15 cellular contexts compared by ENCODE assay signal in the genomic region with DNA sequence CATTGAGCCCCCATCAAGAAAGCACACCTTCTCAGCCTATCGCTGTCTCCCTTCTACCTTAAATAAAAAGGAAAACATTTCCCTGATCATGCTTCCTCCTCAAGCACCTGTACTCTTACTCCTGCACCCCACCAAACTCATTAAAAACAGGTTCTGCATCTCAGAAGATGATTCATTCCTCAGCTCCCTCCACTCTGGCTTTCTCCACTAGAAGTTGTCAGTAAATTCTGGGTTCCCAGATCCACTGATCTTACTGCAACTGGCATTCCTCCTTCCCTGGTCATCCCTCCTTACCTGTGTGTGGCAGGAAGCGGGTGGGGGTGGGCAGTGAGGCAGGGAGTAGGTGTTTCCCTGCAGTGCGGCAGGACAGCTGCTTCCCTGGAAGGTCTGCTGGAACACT.
DNase-seq lines count a peak whose midpoint lies in the region; ATAC-seq and TF ChIP-seq lines count a peak whose summit lies in the region.
"Had no signal": no experiment of that assay in that cellular context is flagged by ENCODE, and none has a peak within 500 bp of the region (broad histone marks: within the 10 kb centered on the region; RNA-seq: fewer than 3 reads in every experiment).

No MANE protein-coding gene starts in this region.

- no peak for TF ChIP-seq POLR2A in esophagus muscularis mucosa (IDR thresholded peaks at IDR 0.05; ENCODE audit: low read depth)

- H3K4me1 ChIP-seq in RWPE2 (ENCODE audit: insufficient read depth, poor library complexity, severe bottlenecking) (no peaks in the 10 kb centered on the region), esophagus muscularis mucosa (peaks cover 3 to 42% (median 32%) of the 10 kb centered on the region in 4 donors)

- peaks cover 24% of the 10 kb centered on the region for H3K4me1 Mint-ChIP-seq in stimulated activated memory B cell treated with anti-CD40 and anti-IgM and Interleukin-4, amounts not matched to agents 10 μg/mL and 1 μg/mL and 100 μg/mL, for 72 hours
- peaks cover 3% of the 10 kb centered on the region for H3K4me1 Mint-ChIP-seq in progenitor cell of endocrine pancreas (ENCODE audit: low read depth)
- H3K4me1 Mint-ChIP-seq: CD4-positive, CD25-positive, alpha-beta regulatory T cell had no signal

- intact Hi-C loops in esophagus muscularis mucosa (cut with DNase I): no loop called here

- no peak overlapping the region for H3K4me3 Mint-ChIP-seq in stimulated activated memory B cell treated with anti-CD40 and anti-IgM and Interleukin-4, amounts not matched to agents 10 μg/mL and 1 μg/mL and 100 μg/mL, for 72 hours
- H3K4me3 Mint-ChIP-seq in progenitor cell of endocrine pancreas (ENCODE audit: low read depth): no peak overlapping the region
- H3K4me3 Mint-ChIP-seq: CD4-positive, CD25-positive, alpha-beta regulatory T cell had no signal

- H3K27ac ChIP-seq in RWPE2 (ENCODE audit: poor library complexity, severe bottlenecking) (no peak overlapping the region), esophagus muscularis mucosa (replicated peaks in 1 of 4) (peak overlapping the region; percentile 56 to 71 (median 58))

- H3K4me3 ChIP-seq in RWPE2 (ENCODE audit: severe bottlenecking): no peak overlapping the region
- no peak overlapping the region for H3K4me3 ChIP-seq in esophagus muscularis mucosa

- peak overlapping the region; percentile 88 for H3K27ac Mint-ChIP-seq in stimulated activated memory B cell treated with anti-CD40 and anti-IgM and Interleukin-4, amounts not matched to agents 10 μg/mL and 1 μg/mL and 100 μg/mL, for 72 hours
- H3K27ac Mint-ChIP-seq in progenitor cell of endocrine pancreas: no peak overlapping the region

- peak; percentile 5 for DNase-seq in COLO668 (lab: John Stamatoyannopoulos, UW; ENCODE audit: unreplicated experiment)
- no peak for DNase-seq in RWPE2 (ENCODE audit: low spot score)
- DNase-seq in esophagus muscularis mucosa (ENCODE audit: extremely low spot score): no peak
- DNase-seq in progenitor cell of endocrine pancreas (ENCODE audit: low spot score, unreplicated experiment): no peak
- DNase-seq in activated T-cell treated with anti-CD3 and anti-CD28 coated beads, Interleukin-2, amount 50 U/mL, for 48 hours: no peak
- DNase-seq: CD4-positive, CD25-positive, alpha-beta regulatory T cell; KBM-7; MM.1S; NCI-H1092; NCI-H1436; NCI-H187 treated with DMSO at 0.1 percent for 48 hours; NCI-H2227 treated with DMSO at 0.1 percent for 48 hours; NCI-H774 had no signal

- H3K9me3 ChIP-seq in RWPE2 (ENCODE audit: severe bottlenecking) (no peaks in the 10 kb centered on the region), esophagus muscularis mucosa (no peaks in the 10 kb centered on the region)

- no peaks in the 10 kb centered on the region for H3K27me3 Mint-ChIP-seq in stimulated activated memory B cell treated with anti-CD40 and anti-IgM and Interleukin-4, amounts not matched to agents 10 μg/mL and 1 μg/mL and 100 μg/mL, for 72 hours
- H3K27me3 Mint-ChIP-seq in progenitor cell of endocrine pancreas: no peaks in the 10 kb centered on the region
- H3K27me3 Mint-ChIP-seq: CD4-positive, CD25-positive, alpha-beta regulatory T cell had no signal

- ATAC-seq in RWPE2 (ENCODE audit: low read depth) (0 out of 3 replicates have a peak, but pooled peaks have one; percentile 31), HG03045 (IDR thresholded peaks at IDR 0.05; ENCODE audit: unreplicated experiment) (no peak)
- no peak for ATAC-seq in stimulated activated memory B cell treated with anti-CD40 and anti-IgM and Interleukin-4, amounts not matched to agents 10 μg/mL and 1 μg/mL and 100 μg/mL, for 72 hours

- peaks cover 3% of the 10 kb centered on the region for H3K9me3 Mint-ChIP-seq in stimulated activated memory B cell treated with anti-CD40 and anti-IgM and Interleukin-4, amounts not matched to agents 10 μg/mL and 1 μg/mL and 100 μg/mL, for 72 hours
- peaks cover 8% of the 10 kb centered on the region for H3K9me3 Mint-ChIP-seq in progenitor cell of endocrine pancreas (ENCODE audit: low read depth)

- no peak for TF ChIP-seq EP300 in esophagus muscularis mucosa (IDR thresholded peaks at IDR 0.05)

- peaks cover 28% of the 10 kb centered on the region for H3K36me3 Mint-ChIP-seq in stimulated activated memory B cell treated with anti-CD40 and anti-IgM and Interleukin-4, amounts not matched to agents 10 μg/mL and 1 μg/mL and 100 μg/mL, for 72 hours
- H3K36me3 Mint-ChIP-seq in progenitor cell of endocrine pancreas (ENCODE audit: insufficient read depth): peaks cover 22% of the 10 kb centered on the region

- 46% methylated on average over 3 of the region's 3 CpGs for WGBS in esophagus muscularis mucosa

- H3K27me3 ChIP-seq in RWPE2 (ENCODE audit: insufficient read depth, poor library complexity, severe bottlenecking) (no peaks in the 10 kb centered on the region), esophagus muscularis mucosa (peaks cover 0 to 3% (median 0%) of the 10 kb centered on the region in 4 donors)

- H3K36me3 ChIP-seq in RWPE2 (ENCODE audit: low read depth) (no peaks in the 10 kb centered on the region), esophagus muscularis mucosa (no peaks in the 10 kb centered on the region)

- TF ChIP-seq CTCF in RWPE2 (IDR thresholded peaks at IDR 0.05; ENCODE audit: poor library complexity, severe bottlenecking) (no peak), esophagus muscularis mucosa (IDR thresholded peaks at IDR 0.05) (no peak), progenitor cell of endocrine pancreas (IDR thresholded peaks at IDR 0.05; ENCODE audit: unreplicated experiment) (no peak)
